In the genomic region with DNA sequence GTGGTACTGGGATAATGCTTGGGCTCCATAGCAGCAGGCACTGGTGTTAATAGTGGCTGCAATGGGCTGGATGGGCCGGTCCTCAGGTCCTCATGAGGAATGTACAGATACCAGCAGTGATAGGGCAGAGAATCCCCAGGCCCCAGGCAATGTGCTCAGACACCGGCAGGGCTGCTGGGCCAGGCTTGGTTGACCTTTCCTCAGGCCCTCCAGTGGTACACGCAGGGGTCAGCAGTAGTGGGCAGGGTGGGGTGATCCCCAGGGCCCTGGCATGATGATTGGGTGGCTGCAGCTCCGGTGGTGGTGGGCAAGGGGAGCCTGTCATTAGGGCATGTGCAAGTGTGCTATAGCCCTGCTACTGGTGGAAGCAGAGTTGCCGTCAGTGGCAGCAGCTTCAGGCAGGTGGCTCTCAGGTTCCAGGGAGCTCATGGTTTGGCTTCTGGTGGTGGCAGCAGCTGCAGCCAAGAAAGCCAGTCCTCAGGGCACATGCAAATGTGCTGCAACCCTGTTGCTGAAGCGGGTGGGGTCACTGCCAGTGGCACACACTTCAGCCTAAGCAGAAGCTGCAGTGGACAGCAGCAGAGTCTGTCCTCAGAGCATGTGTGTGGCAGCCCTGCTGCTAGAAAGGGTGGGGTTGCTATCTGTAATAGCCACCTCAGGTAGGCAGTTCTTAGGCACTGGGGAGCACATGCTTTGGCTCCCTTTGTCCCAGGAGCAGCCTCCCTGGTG, we compare ENCODE assay signal across 12 cellular contexts.
"Had no signal": no experiment of that assay in that cellular context is flagged by ENCODE, and none has a peak within 500 bp of the region (broad histone marks: within the 10 kb centered on the region; RNA-seq: fewer than 3 reads in every experiment).

No MANE protein-coding gene starts in this region.

- DNase-seq: activated CD4-positive, alpha-beta T cell treated with anti-CD3 and anti-CD28 coated beads, Interleukin-2, amount 10 ng/mL, durations not matched to agents 24 days and 14 days; activated CD4-positive, CD25-positive, alpha-beta regulatory T cell; activated CD8-positive, alpha-beta memory T cell treated with anti-CD3 and anti-CD28 coated beads, Interleukin-2, amount 50 U/mL, for 48 hours; activated gamma-delta T cell; activated T-cell treated with anti-CD3 and anti-CD28 coated beads, Interleukin-2, amount 50 U/mL, for 72 hours; amniotic stem cell; caudate nucleus; spleen; tibial artery had no signal

- ATAC-seq: activated T-cell treated with anti-CD3 and anti-CD28 coated beads, Interleukin-2, amount 50 U/mL, for 72 hours; esophagus mucosa; sciatic nerve; stimulated activated effector memory CD8-positive, alpha-beta T cell treated with anti-CD3 and anti-CD28 coated beads, Interleukin-12 subunit alpha, Interleukin-12 subunit beta, amount 100 ng/mL, for 72 hours had no signal
